ENCODE assay signal across 18 cellular contexts in the genomic region with DNA sequence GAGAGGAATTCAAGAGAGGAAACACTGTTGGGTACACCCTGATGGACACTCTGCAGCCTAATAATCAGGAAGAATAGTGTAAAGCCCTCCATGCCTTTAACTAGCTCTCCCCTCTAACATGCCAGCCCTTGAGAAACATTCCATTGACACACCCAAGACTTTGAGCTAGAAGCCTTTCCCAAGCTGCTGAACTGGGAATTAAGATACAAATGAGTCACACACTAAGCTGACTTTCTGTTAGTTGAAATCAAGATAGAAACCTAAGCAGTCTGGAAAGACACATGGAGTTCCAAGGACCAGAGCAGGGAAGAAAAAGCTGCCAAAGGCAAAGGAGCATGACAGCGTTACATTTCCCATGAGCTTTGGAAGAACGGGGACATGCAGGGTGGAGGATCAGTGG.
"Had no signal": no experiment of that assay in that cellular context is flagged by ENCODE, and none has a peak within 500 bp of the region (broad histone marks: within the 10 kb centered on the region; RNA-seq: fewer than 3 reads in every experiment).

No MANE protein-coding gene starts in this region.

- DNase-seq: activated CD4-positive, alpha-beta T cell treated with anti-CD3 and anti-CD28 coated beads for 36 hours; activated CD4-positive, alpha-beta T cell treated with anti-CD3 and anti-CD28 coated beads, Interleukin-2, amount 50 U/mL, for 48 hours; activated naive CD8-positive, alpha-beta T cell treated with anti-CD3 and anti-CD28 coated beads for 36 hours; amygdala; body of pancreas; colonic mucosa; esophagus squamous epithelium; left colon; lower lobe of right lung; natural killer cell; ovary; psoas muscle; right cardiac atrium; small intestine; stimulated activated CD4-positive, alpha-beta T cell treated with anti-CD3 and anti-CD28 coated beads, Interleukin-4, amount 100 ng/mL, for 1 hour; T-cell had no signal

- H3K4me3 ChIP-seq: body of pancreas, colonic mucosa, esophagus squamous epithelium, lower lobe of right lung, ovary, psoas muscle, thoracic aorta had no signal

- ATAC-seq: body of pancreas, left colon, lower lobe of right lung, natural killer cell, T-cell, WTC11 had no signal

- H3K9me3 ChIP-seq: colonic mucosa, lower lobe of right lung, ovary, thoracic aorta had no signal

- H3K36me3 ChIP-seq: colonic mucosa, esophagus squamous epithelium, lower lobe of right lung, ovary, thoracic aorta had no signal

- H3K27me3 ChIP-seq: body of pancreas, colonic mucosa, ovary had no signal

- H3K4me1 ChIP-seq: body of pancreas, colonic mucosa, lower lobe of right lung, psoas muscle had no signal

- H3K27ac ChIP-seq: body of pancreas, colonic mucosa, lower lobe of right lung, ovary, psoas muscle, thoracic aorta had no signal
